Comparison of ENCODE assay signal across 24 cellular contexts in genomic region chr15:56877591-56877990, GRCh38. TPM values are rescaled to one million over a fixed set of nuclear protein-coding genes. Genes with fewer than 3 reads are reported as not detected.
A peak's percentile ranks its signal among the peaks of the same experiment; 100 is the strongest.
DNase-seq lines count a peak whose midpoint lies in the region; ATAC-seq and TF ChIP-seq lines count a peak whose summit lies in the region.
"Had no signal": no experiment of that assay in that cellular context is flagged by ENCODE, and none has a peak within 500 bp of the region (broad histone marks: within the 10 kb centered on the region; RNA-seq: fewer than 3 reads in every experiment).

No MANE protein-coding gene starts in this region.

- H3K36me3 Mint-ChIP-seq in memory B cell, result no peaks in the 10 kb centered on the region
- H3K36me3 Mint-ChIP-seq: activated naive CD4-positive, alpha-beta T cell treated with anti-CD3 and anti-CD28 coated beads, Interleukin-2, amount 50 U/mL, for 72 hours had no signal

- peaks cover 5% of the 10 kb centered on the region for H3K4me1 ChIP-seq in adipocyte (ENCODE audit: control insufficient read depth, insufficient read depth, low read length)
- H3K4me1 ChIP-seq in ascending aorta, result no peaks in the 10 kb centered on the region
- H3K4me1 ChIP-seq: upper lobe of right lung had no signal

- intact Hi-C loops in ascending aorta (cut with DNase I), result no loop called here

- no peaks in the 10 kb centered on the region for H3K9me3 Mint-ChIP-seq in memory B cell
- H3K9me3 Mint-ChIP-seq in stimulated activated naive CD8-positive, alpha-beta T cell treated with anti-CD3 and anti-CD28 coated beads, Interleukin-15, amount 100 ng/mL, for 72 hours, result no peaks in the 10 kb centered on the region
- H3K9me3 Mint-ChIP-seq: activated naive CD4-positive, alpha-beta T cell treated with anti-CD3 and anti-CD28 coated beads, Interleukin-2, amount 50 U/mL, for 72 hours; activated T-helper 1 cell treated with anti-CD3 and anti-CD28 coated beads, Interleukin-12 subunit alpha, Interleukin-12 subunit beta, Interleukin-2, Interleukin-4 antibody, amounts not matched to agents 30 ng/mL and 10 ng/mL and 1 ng/mL, durations not matched to agents 14 hours and 24 hours and 36 hours; T-helper 2 cell treated with Interferon-gamma antibody and Interleukin-4, amounts not matched to agents 5 μg/mL and 100 μg/mL, for 36 hours had no signal

- DNase-seq in GM06990 (ENCODE audit: extremely low read depth, insufficient read length) (peak; percentile 33), NB4 (ENCODE audit: low read depth) (peak; percentile 51), adipocyte (ENCODE audit: low read depth) (peak; percentile 13), memory B cell (ENCODE audit: low spot score in 2 of 2) (no peak), RPMI8226 (no peak), A172 (ENCODE audit: low spot score) (no peak), ascending aorta (ENCODE audit: low spot score in 2 of 2) (no peak)
- no peak for DNase-seq in stimulated activated naive CD8-positive, alpha-beta T cell treated with anti-CD3 and anti-CD28 coated beads, Interleukin-15, amount 100 ng/mL, for 72 hours
- DNase-seq: COR-L47, DMS79 treated with DMSO at 0.1 percent for 48 hours, HCEC 1CT, Karpas-422, NCI-H1436 treated with DMSO at 0.1 percent for 48 hours, NCI-H2171, NCI-H526, PC-3, retina, upper lobe of right lung had no signal

- no peak overlapping the region for H3K4me3 Mint-ChIP-seq in memory B cell
- H3K4me3 Mint-ChIP-seq in stimulated activated naive CD8-positive, alpha-beta T cell treated with anti-CD3 and anti-CD28 coated beads, Interleukin-15, amount 100 ng/mL, for 72 hours, result no peak overlapping the region
- H3K4me3 Mint-ChIP-seq: activated T-helper 1 cell treated with anti-CD3 and anti-CD28 coated beads, Interleukin-12 subunit alpha, Interleukin-12 subunit beta, Interleukin-2, Interleukin-4 antibody, amounts not matched to agents 30 ng/mL and 10 ng/mL and 1 ng/mL, durations not matched to agents 14 hours and 24 hours and 36 hours; T-helper 2 cell treated with Interferon-gamma antibody and Interleukin-4, amounts not matched to agents 5 μg/mL and 100 μg/mL, for 36 hours had no signal

- no peak overlapping the region for H3K9ac ChIP-seq in adipocyte (ENCODE audit: low read length)

- no peak for TF ChIP-seq CTCF in GM06990 (IDR thresholded peaks at IDR 0.05; ENCODE audit: insufficient read depth, low read length, poor library complexity, severe bottlenecking)
- no peak for TF ChIP-seq CTCF in NB4 (IDR thresholded peaks at IDR 0.05; ENCODE audit: low read depth, low read length)
- TF ChIP-seq CTCF in ascending aorta (IDR thresholded peaks at IDR 0.05), result no peak

- ATAC-seq in memory B cell (ENCODE audit: low read depth), result peak; percentile 63
- ATAC-seq in stimulated activated naive CD8-positive, alpha-beta T cell treated with anti-CD3 and anti-CD28 coated beads, Interleukin-15, amount 100 ng/mL, for 72 hours, result no peak
- ATAC-seq: activated naive CD4-positive, alpha-beta T cell treated with anti-CD3 and anti-CD28 coated beads, Interleukin-2, amount 50 U/mL, for 72 hours; PC-3; upper lobe of right lung had no signal

- TF ChIP-seq POLR2A in NB4 (IDR thresholded peaks at IDR 0.05; ENCODE audit: extremely low read depth, insufficient read length), result no peak

- no peaks in the 10 kb centered on the region for H3K27me3 ChIP-seq in GM06990 (replicated peaks; ENCODE audit: control insufficient read depth, insufficient read depth, low read length)
- H3K27me3 ChIP-seq in adipocyte (replicated peaks; ENCODE audit: control insufficient read depth, insufficient read depth, low read length), result no peaks in the 10 kb centered on the region
- no peaks in the 10 kb centered on the region for H3K27me3 ChIP-seq in ascending aorta
- H3K27me3 ChIP-seq: hepatocyte, SJSA1, upper lobe of right lung had no signal

- H3K4me3 ChIP-seq in GM06990 (replicated peaks; ENCODE audit: low read depth, low read length), result no peak overlapping the region
- no peak overlapping the region for H3K4me3 ChIP-seq in NB4 (ENCODE audit: low read depth, low read length)
- no peak overlapping the region for H3K4me3 ChIP-seq in adipocyte (ENCODE audit: low read length)
- H3K4me3 ChIP-seq in ascending aorta, result no peak overlapping the region
- H3K4me3 ChIP-seq: hepatocyte, lung, SJSA1, upper lobe of right lung had no signal

- H3K9me3 ChIP-seq in adipocyte (ENCODE audit: control insufficient read depth, low read length) (no peaks in the 10 kb centered on the region), ascending aorta (no peaks in the 10 kb centered on the region)
- H3K9me3 ChIP-seq: SJSA1, upper lobe of right lung had no signal

- H3K36me3 ChIP-seq in GM06990 (ENCODE audit: control insufficient read depth, insufficient read depth, low read length), result no peaks in the 10 kb centered on the region
- H3K36me3 ChIP-seq in adipocyte (ENCODE audit: control insufficient read depth, insufficient read depth, low read length, severe bottlenecking), result no peaks in the 10 kb centered on the region
- no peaks in the 10 kb centered on the region for H3K36me3 ChIP-seq in ascending aorta
- H3K36me3 ChIP-seq: SJSA1, upper lobe of right lung had no signal

- H3K4me1 Mint-ChIP-seq in memory B cell, result no peaks in the 10 kb centered on the region
- H3K4me1 Mint-ChIP-seq in stimulated activated naive CD8-positive, alpha-beta T cell treated with anti-CD3 and anti-CD28 coated beads, Interleukin-15, amount 100 ng/mL, for 72 hours, result no peaks in the 10 kb centered on the region

- H3K27me3 Mint-ChIP-seq in memory B cell, result no peaks in the 10 kb centered on the region
- H3K27me3 Mint-ChIP-seq in stimulated activated naive CD8-positive, alpha-beta T cell treated with anti-CD3 and anti-CD28 coated beads, Interleukin-15, amount 100 ng/mL, for 72 hours, result no peaks in the 10 kb centered on the region

- H3K27ac Mint-ChIP-seq in memory B cell, result no peak overlapping the region
- H3K27ac Mint-ChIP-seq in stimulated activated naive CD8-positive, alpha-beta T cell treated with anti-CD3 and anti-CD28 coated beads, Interleukin-15, amount 100 ng/mL, for 72 hours, result no peak overlapping the region
- H3K27ac Mint-ChIP-seq: activated naive CD4-positive, alpha-beta T cell treated with anti-CD3 and anti-CD28 coated beads, Interleukin-2, amount 50 U/mL, for 72 hours; activated T-helper 1 cell treated with anti-CD3 and anti-CD28 coated beads, Interleukin-12 subunit alpha, Interleukin-12 subunit beta, Interleukin-2, Interleukin-4 antibody, amounts not matched to agents 30 ng/mL and 10 ng/mL and 1 ng/mL, durations not matched to agents 14 hours and 24 hours and 36 hours; T-helper 2 cell treated with Interferon-gamma antibody and Interleukin-4, amounts not matched to agents 5 μg/mL and 100 μg/mL, for 36 hours had no signal

- H3K27ac ChIP-seq in ascending aorta, result no peak overlapping the region
- H3K27ac ChIP-seq: hepatocyte, SJSA1, upper lobe of right lung had no signal

RNA-seq across cellular contexts. Expression of gene TCF12, which starts 40.9 kb away (rescaled TPM):
- total RNA-seq in A172 (2014; rRNA removed; shearing (Covaris generic)), result 53.8 and 133 TPM in 2 replicates
- 144 TPM for total RNA-seq in ascending aorta

Comparison
In these comparisons a context has a peak if more than half of its experiments do, and no peak if none do; other contexts are left out.
1. DNase-seq: peak in GM06990 (single experiment), NB4 (single experiment) and adipocyte (single experiment); none in memory B cell (0 of 2), RPMI8226 (single experiment), A172 (single experiment), ascending aorta (0 of 2) and stimulated activated naive CD8-positive, alpha-beta T cell treated with anti-CD3 and anti-CD28 coated beads, Interleukin-15, amount 100 ng/mL, for 72 hours (0 of 2).